In the genomic region with DNA sequence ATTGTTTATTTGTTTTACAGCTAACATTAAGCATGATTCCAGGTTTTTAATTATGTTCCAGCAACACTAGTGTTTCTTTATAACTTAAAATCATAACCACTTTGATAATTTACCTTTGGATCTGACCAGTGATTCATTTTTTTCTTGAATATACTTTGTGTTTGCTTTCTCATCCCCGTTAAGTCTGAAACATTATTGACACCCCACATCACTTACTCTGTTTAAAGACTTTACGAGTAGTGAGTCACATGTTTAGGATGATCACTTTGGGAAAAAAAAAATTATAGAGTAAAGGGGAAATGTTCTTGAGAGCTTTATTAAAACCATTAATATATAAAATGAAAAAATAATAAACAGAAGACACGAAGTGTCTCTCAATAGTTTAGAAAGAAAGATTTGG, we compare ENCODE assay signal across 1 cellular context.
TF ChIP-seq lines count a peak whose summit lies in the region.

No MANE protein-coding gene starts in this region.

TF ChIP-seq in GM23338, 12 proteins besides CTCF, POLR2A, EP300 and RAD21 (continued from another document):
- TF ChIP-seq ZNF462 (CRISPR knock-in tag; IDR thresholded peaks at IDR 0.05): no peak
- TF ChIP-seq, protein P1, sequence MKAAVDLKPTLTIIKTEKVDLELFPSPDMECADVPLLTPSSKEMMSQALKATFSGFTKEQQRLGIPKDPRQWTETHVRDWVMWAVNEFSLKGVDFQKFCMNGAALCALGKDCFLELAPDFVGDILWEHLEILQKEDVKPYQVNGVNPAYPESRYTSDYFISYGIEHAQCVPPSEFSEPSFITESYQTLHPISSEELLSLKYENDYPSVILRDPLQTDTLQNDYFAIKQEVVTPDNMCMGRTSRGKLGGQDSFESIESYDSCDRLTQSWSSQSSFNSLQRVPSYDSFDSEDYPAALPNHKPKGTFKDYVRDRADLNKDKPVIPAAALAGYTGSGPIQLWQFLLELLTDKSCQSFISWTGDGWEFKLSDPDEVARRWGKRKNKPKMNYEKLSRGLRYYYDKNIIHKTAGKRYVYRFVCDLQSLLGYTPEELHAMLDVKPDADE (IDR thresholded peaks at IDR 0.05): no peak
- no peak for TF ChIP-seq ZNF114 (CRISPR knock-in tag; IDR thresholded peaks at IDR 0.05)
- no peak for TF ChIP-seq STAT1 (IDR thresholded peaks at IDR 0.05; ENCODE audit: unreplicated experiment)
- no peak for TF ChIP-seq EZH2phosphoT487 (IDR thresholded peaks at IDR 0.05; ENCODE audit: unreplicated experiment)
- no peak for TF ChIP-seq POLR2AphosphoS5 (IDR thresholded peaks at IDR 0.05; ENCODE audit: low read depth)
- no peak for TF ChIP-seq ZNF331 (CRISPR knock-in tag; IDR thresholded peaks at IDR 0.05; ENCODE audit: low read depth)
- TF ChIP-seq EZH2 (IDR thresholded peaks at IDR 0.05; ENCODE audit: low read depth, unreplicated experiment): no peak
- TF ChIP-seq NANOG (IDR thresholded peaks at IDR 0.05; ENCODE audit: borderline replicate concordance): no peak
- TF ChIP-seq CREB1 (CRISPR knock-in tag; IDR thresholded peaks at IDR 0.05; ENCODE audit: low read depth): no peak
- TF ChIP-seq, protein P2, sequence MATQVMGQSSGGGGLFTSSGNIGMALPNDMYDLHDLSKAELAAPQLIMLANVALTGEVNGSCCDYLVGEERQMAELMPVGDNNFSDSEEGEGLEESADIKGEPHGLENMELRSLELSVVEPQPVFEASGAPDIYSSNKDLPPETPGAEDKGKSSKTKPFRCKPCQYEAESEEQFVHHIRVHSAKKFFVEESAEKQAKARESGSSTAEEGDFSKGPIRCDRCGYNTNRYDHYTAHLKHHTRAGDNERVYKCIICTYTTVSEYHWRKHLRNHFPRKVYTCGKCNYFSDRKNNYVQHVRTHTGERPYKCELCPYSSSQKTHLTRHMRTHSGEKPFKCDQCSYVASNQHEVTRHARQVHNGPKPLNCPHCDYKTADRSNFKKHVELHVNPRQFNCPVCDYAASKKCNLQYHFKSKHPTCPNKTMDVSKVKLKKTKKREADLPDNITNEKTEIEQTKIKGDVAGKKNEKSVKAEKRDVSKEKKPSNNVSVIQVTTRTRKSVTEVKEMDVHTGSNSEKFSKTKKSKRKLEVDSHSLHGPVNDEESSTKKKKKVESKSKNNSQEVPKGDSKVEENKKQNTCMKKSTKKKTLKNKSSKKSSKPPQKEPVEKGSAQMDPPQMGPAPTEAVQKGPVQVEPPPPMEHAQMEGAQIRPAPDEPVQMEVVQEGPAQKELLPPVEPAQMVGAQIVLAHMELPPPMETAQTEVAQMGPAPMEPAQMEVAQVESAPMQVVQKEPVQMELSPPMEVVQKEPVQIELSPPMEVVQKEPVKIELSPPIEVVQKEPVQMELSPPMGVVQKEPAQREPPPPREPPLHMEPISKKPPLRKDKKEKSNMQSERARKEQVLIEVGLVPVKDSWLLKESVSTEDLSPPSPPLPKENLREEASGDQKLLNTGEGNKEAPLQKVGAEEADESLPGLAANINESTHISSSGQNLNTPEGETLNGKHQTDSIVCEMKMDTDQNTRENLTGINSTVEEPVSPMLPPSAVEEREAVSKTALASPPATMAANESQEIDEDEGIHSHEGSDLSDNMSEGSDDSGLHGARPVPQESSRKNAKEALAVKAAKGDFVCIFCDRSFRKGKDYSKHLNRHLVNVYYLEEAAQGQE (IDR thresholded peaks at IDR 0.05; ENCODE audit: unreplicated experiment): no peak
